8 cellular contexts compared by ENCODE assay signal in genomic region chr10:68075550-68076004, GRCh38. TPM values are rescaled to one million over a fixed set of nuclear protein-coding genes. Genes with fewer than 3 reads are reported as not detected.
DNase-seq lines count a peak whose midpoint lies in the region; ATAC-seq and TF ChIP-seq lines count a peak whose summit lies in the region.

No MANE protein-coding gene starts in this region.

- peak overlapping the region; percentile 90 for H3K27ac Mint-ChIP-seq in activated T-cell treated with anti-CD3 and anti-CD28 coated beads, Interleukin-2, amount 50 U/mL, for 72 hours
- peak overlapping the region; percentile 91 for H3K27ac Mint-ChIP-seq in activated naive CD8-positive, alpha-beta T cell treated with anti-CD3 and anti-CD28 coated beads, Interleukin-2, amount 50 U/mL, for 24 hours

- H3K36me3 Mint-ChIP-seq in activated T-cell treated with anti-CD3 and anti-CD28 coated beads, Interleukin-2, amount 50 U/mL, for 72 hours (ENCODE audit: insufficient read depth in 2 of 2), result peaks cover 4 to 7% of the 10 kb centered on the region in 2 donors
- peaks cover 19% of the 10 kb centered on the region for H3K36me3 Mint-ChIP-seq in activated naive CD8-positive, alpha-beta T cell treated with anti-CD3 and anti-CD28 coated beads, Interleukin-2, amount 50 U/mL, for 24 hours (ENCODE audit: low read depth)

- no peaks in the 10 kb centered on the region for H3K9me3 ChIP-seq in left lung
- no peaks in the 10 kb centered on the region for H3K9me3 ChIP-seq in thyroid gland

- peaks cover 47% of the 10 kb centered on the region for H3K4me1 Mint-ChIP-seq in activated T-cell treated with anti-CD3 and anti-CD28 coated beads, Interleukin-2, amount 50 U/mL, for 72 hours (ENCODE audit: low read depth)
- H3K4me1 Mint-ChIP-seq in activated naive CD8-positive, alpha-beta T cell treated with anti-CD3 and anti-CD28 coated beads, Interleukin-2, amount 50 U/mL, for 24 hours, result peaks cover 38% of the 10 kb centered on the region

- H3K27me3 Mint-ChIP-seq in activated T-cell treated with anti-CD3 and anti-CD28 coated beads, Interleukin-2, amount 50 U/mL, for 72 hours (ENCODE audit: low read depth), result no peaks in the 10 kb centered on the region
- H3K27me3 Mint-ChIP-seq in activated naive CD8-positive, alpha-beta T cell treated with anti-CD3 and anti-CD28 coated beads, Interleukin-2, amount 50 U/mL, for 24 hours, result peaks cover 2% of the 10 kb centered on the region

- no peak for DNase-seq in activated T-cell treated with anti-CD3 and anti-CD28 coated beads, Interleukin-2, amount 50 U/mL, for 72 hours
- DNase-seq in activated T-cell treated with anti-CD3 and anti-CD28 coated beads, Interleukin-2, amount 50 U/mL, for 48 hours, result no peak
- DNase-seq in activated naive CD8-positive, alpha-beta T cell treated with anti-CD3 and anti-CD28 coated beads, Interleukin-2, amount 50 U/mL, for 24 hours, result no peak
- DNase-seq in left lung (no peak), thyroid gland (no peak)
- no peak for DNase-seq in stimulated activated CD4-positive, alpha-beta T cell treated with anti-CD3 and anti-CD28 coated beads, Interleukin-4, amount 100 ng/mL, for 1 hour
- DNase-seq in activated CD4-positive, CD25-positive, alpha-beta regulatory T cell treated with anti-CD3 and anti-CD28 coated beads, Interleukin-2, amount 50 U/mL, for 72 hours, result no peak

- H3K4me3 Mint-ChIP-seq in activated T-cell treated with anti-CD3 and anti-CD28 coated beads, Interleukin-2, amount 50 U/mL, for 72 hours, result peak overlapping the region; percentile 94 to 97
- H3K4me3 Mint-ChIP-seq in activated naive CD8-positive, alpha-beta T cell treated with anti-CD3 and anti-CD28 coated beads, Interleukin-2, amount 50 U/mL, for 24 hours, result peak overlapping the region; percentile 96

- 32% methylated on average over 3 of the region's 3 CpGs for WGBS in thyroid gland, 2 donors

- H3K4me3 ChIP-seq in left lung (peak overlapping the region in 1 of 2 donors; percentile 96), thyroid gland (replicated peaks in 1 of 3) (no peak overlapping the region)

- no peaks in the 10 kb centered on the region for H3K9me3 Mint-ChIP-seq in activated T-cell treated with anti-CD3 and anti-CD28 coated beads, Interleukin-2, amount 50 U/mL, for 72 hours
- no peaks in the 10 kb centered on the region for H3K9me3 Mint-ChIP-seq in activated naive CD8-positive, alpha-beta T cell treated with anti-CD3 and anti-CD28 coated beads, Interleukin-2, amount 50 U/mL, for 24 hours

- peak overlapping the region; percentile 61 to 97 for H3K27ac ChIP-seq in left lung
- peak overlapping the region in 2 of 3 donors; percentile 77 to 99 for H3K27ac ChIP-seq in thyroid gland

- peaks cover 19 to 31% of the 10 kb centered on the region in 2 donors for H3K4me1 ChIP-seq in left lung
- peaks cover 13 to 36% of the 10 kb centered on the region in 2 donors for H3K4me1 ChIP-seq in thyroid gland

- TF ChIP-seq CTCF in left lung (IDR thresholded peaks at IDR 0.05), result no peak
- TF ChIP-seq CTCF in thyroid gland (IDR thresholded peaks at IDR 0.05), result no peak

- TF ChIP-seq POLR2A in thyroid gland (IDR thresholded peaks at IDR 0.05), result no peak

- no peak for ATAC-seq in activated T-cell treated with anti-CD3 and anti-CD28 coated beads, Interleukin-2, amount 50 U/mL, for 72 hours (replicated peaks in 1 of 2)
- no peak for ATAC-seq in activated naive CD8-positive, alpha-beta T cell treated with anti-CD3 and anti-CD28 coated beads, Interleukin-2, amount 50 U/mL, for 24 hours
- ATAC-seq in left lung (no peak), HG03196 (IDR thresholded peaks at IDR 0.05; ENCODE audit: unreplicated experiment) (no peak)

- intact Hi-C loops in left lung (cut with DNase I) (no loop called here), thyroid gland (cut with DNase I) (no loop called here)

- no peaks in the 10 kb centered on the region for H3K27me3 ChIP-seq in left lung
- H3K27me3 ChIP-seq in thyroid gland, result peaks cover 3% of the 10 kb centered on the region

- no peaks in the 10 kb centered on the region for H3K36me3 ChIP-seq in left lung
- H3K36me3 ChIP-seq in thyroid gland, result no peaks in the 10 kb centered on the region

RNA-seq across cellular contexts. Expression of gene HERC4, which starts 0.5 kb away (rescaled TPM):
- total RNA-seq in activated T-cell treated with anti-CD3 and anti-CD28 coated beads, Interleukin-2, amount 50 U/mL, for 72 hours, result 10 to 100 TPM; 73.5 to 85.6 TPM
- total RNA-seq in left lung (10 to 100 TPM; 60.9 to 65.7 TPM), thyroid gland (10 to 100 TPM; 54.5 to 82.4 (median 67.5) TPM)

RNA-seq across cellular contexts. Expression of gene MYPN, which starts 33.7 kb away (rescaled TPM):
- not detected for total RNA-seq in activated T-cell treated with anti-CD3 and anti-CD28 coated beads, Interleukin-2, amount 50 U/mL, for 72 hours
- total RNA-seq in left lung (under 1 TPM in 1 of 2 donors, not detected in 1; 0.13 TPM), thyroid gland (under 1 TPM in 1 of 4 donors, not detected in 3; 0.11 TPM)
